Comparison of ENCODE assay signal across 26 cellular contexts in the genomic region with DNA sequence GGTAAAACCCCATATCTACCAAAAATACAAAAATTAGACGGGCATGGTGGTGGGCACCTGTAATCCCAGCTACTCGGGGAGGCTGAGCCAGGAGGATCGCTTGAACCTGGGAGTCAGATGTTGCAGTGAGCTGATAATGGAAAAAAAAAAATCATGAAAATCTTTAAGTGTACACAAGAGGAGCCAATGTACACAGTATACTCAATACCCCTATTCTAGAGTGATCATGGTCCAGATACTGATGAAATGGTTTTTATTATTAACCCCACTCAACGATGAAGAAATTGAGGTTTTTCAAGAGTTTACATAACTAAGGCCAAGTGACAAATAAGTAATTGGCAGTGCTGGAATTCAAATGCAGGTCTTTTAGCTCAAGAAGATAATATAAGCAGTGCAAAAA. TPM values are rescaled to one million over a fixed set of nuclear protein-coding genes. Genes with fewer than 3 reads are reported as not detected.
"Had no signal": no experiment of that assay in that cellular context is flagged by ENCODE, and none has a peak within 500 bp of the region (broad histone marks: within the 10 kb centered on the region; RNA-seq: fewer than 3 reads in every experiment).

No MANE protein-coding gene starts in this region.

- DNase-seq: head of caudate nucleus; hippocampal formation; kidney glomerular epithelial cell; left cardiac atrium; left ventricle myocardium inferior; midbrain; mucosa of descending colon; naive thymus-derived CD4-positive, alpha-beta T cell; ovary; stimulated activated CD4-positive, alpha-beta T cell treated with anti-CD3 and anti-CD28 coated beads, Interleukin-12 subunit alpha, Interleukin-12 subunit beta, amount 100 ng/mL, for 4 hours; stimulated activated CD4-positive, alpha-beta T cell treated with anti-CD3 and anti-CD28 coated beads, Interleukin-15, amount 100 ng/mL, for 24 hours; stimulated activated CD4-positive, alpha-beta T cell treated with anti-CD3 and anti-CD28 coated beads, Interleukin-2, amount 100 ng/mL, for 24 hours; stimulated activated CD4-positive, alpha-beta T cell treated with anti-CD3 and anti-CD28 coated beads, Interleukin-4, amount 100 ng/mL, for 1 hour; stimulated activated naive CD4-positive, alpha-beta T cell; tibial artery; trophoblast cell; uterus had no signal

- H3K9me3 ChIP-seq: left ventricle myocardium inferior, mucosa of descending colon, ovary, right atrium auricular region, suprapubic skin, thoracic aorta, tibial artery, uterus had no signal

- H3K4me1 ChIP-seq: left ventricle myocardium inferior, right atrium auricular region, tibial artery, uterus had no signal

- H3K27me3 ChIP-seq: ovary, right atrium auricular region, suprapubic skin, uterus had no signal

- H3K4me3 ChIP-seq: left ventricle myocardium inferior, mucosa of descending colon, ovary, right atrium auricular region, skin epidermis, suprapubic skin, thoracic aorta, tibial artery, uterus had no signal

- H3K27ac ChIP-seq: left ventricle myocardium inferior, ovary, right atrium auricular region, suprapubic skin, thoracic aorta, tibial artery, uterus had no signal

- ATAC-seq: left cardiac atrium; mucosa of descending colon; naive thymus-derived CD4-positive, alpha-beta T cell; natural killer cell treated with Interleukin-12 subunit alpha and Interleukin-12 subunit beta and Interleukin-15 and Interleukin-18, amount 100 ng/mL, for 72 hours; sciatic nerve; stimulated activated effector memory CD8-positive, alpha-beta T cell treated with anti-CD3 and anti-CD28 coated beads, Interleukin-12 subunit alpha, Interleukin-12 subunit beta, amount 100 ng/mL, for 72 hours had no signal

- H3K36me3 ChIP-seq: left ventricle myocardium inferior, ovary, right atrium auricular region, suprapubic skin, thoracic aorta, tibial artery, uterus had no signal

RNA-seq across cellular contexts. Expression of gene HSD17B2, which starts 11.5 kb away (rescaled TPM):
- total RNA-seq: left cardiac atrium; left ventricle myocardium inferior; naive thymus-derived CD4-positive, alpha-beta T cell; natural killer cell treated with Interleukin-12 subunit alpha and Interleukin-12 subunit beta and Interleukin-15 and Interleukin-18, amount 100 ng/mL, for 72 hours; right atrium auricular region; sciatic nerve; subcutaneous adipose tissue; thoracic aorta had no signal
- polyA plus RNA-seq: naive thymus-derived CD4-positive, alpha-beta T cell; neural cell had no signal
